ENCODE assay signal across 33 cellular contexts in the genomic region with DNA sequence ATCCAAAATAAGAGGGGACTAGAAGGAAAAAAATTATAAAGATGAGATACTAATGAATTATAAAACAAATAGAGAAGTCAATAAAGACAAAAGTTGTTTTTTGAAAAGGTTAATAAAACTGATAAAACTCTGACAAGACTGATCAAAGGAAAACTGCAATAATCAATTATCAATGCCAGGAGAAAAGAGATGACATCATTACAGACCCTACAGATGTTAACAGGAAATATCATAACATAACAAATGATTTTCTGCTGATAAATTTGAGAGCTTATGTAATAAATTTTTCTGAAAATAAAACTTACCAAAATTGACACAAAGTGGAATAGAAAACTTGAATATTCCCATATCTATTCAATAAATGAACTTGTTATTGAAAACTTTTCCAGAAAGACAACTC.
"Had no signal": no experiment of that assay in that cellular context is flagged by ENCODE, and none has a peak within 500 bp of the region (broad histone marks: within the 10 kb centered on the region; RNA-seq: fewer than 3 reads in every experiment).

No MANE protein-coding gene starts in this region.

- H3K36me3 ChIP-seq: MG63 had no signal

- DNase-seq: Kasumi-1, MG63, MM.1S, MV-4-11, NCI-H1048, NCI-H1092, NCI-H1092 treated with DMSO at 0.1 percent for 48 hours, NCI-H1105, NCI-H1105 treated with DMSO at 0.1 percent for 48 hours, NCI-H1417, NCI-H1417 treated with DMSO at 0.1 percent for 48 hours, NCI-H1436, NCI-H1436 treated with DMSO at 0.1 percent for 48 hours, NCI-H146, NCI-H1694, NCI-H1694 treated with DMSO at 0.1 percent for 48 hours, NCI-H187, NCI-H187 treated with DMSO at 0.1 percent for 48 hours, NCI-H1930, NCI-H2029, NCI-H2029 treated with DMSO at 0.1 percent for 48 hours, NCI-H2081, NCI-H2107, NCI-H2171, NCI-H2171 treated with DMSO at 0.1 percent for 48 hours, NCI-H2227 treated with DMSO at 0.1 percent for 48 hours, NCI-H226, NCI-H345, NCI-H446, NCI-H446 treated with DMSO at 0.1 percent for 48 hours, NCI-H510A, NCI-H510A treated with DMSO at 0.1 percent for 48 hours, NCI-H524 had no signal

- H3K4me3 ChIP-seq: MG63 had no signal
